In the genomic region with DNA sequence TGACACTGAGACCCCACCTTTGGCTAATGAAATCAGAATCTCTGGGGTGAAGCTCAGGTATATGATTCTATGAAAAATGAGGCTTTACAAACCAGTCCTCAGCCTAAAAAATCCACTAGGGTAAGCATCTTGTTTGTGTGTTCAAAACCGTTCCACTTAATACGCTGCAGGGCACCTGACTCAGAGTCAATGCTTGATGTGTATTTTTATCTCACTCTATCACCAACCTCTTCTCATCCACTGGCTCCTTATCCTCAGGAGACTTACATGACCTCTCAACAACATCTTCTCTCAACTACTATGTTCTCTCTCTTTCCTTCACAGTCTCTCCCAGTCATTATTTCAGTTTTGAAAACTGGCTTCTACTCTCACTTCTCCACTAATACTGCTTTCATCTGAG, we compare ENCODE assay signal across 16 cellular contexts.
A peak's percentile ranks its signal among the peaks of the same experiment; 100 is the strongest.
DNase-seq lines count a peak whose midpoint lies in the region; ATAC-seq and TF ChIP-seq lines count a peak whose summit lies in the region.
"Had no signal": no experiment of that assay in that cellular context is flagged by ENCODE, and none has a peak within 500 bp of the region (broad histone marks: within the 10 kb centered on the region; RNA-seq: fewer than 3 reads in every experiment).

No MANE protein-coding gene starts in this region.

- ATAC-seq in Right ventricle myocardium superior (ENCODE audit: poor library complexity) (peak; percentile 75), foreskin keratinocyte (no peak)
- no peak for ATAC-seq in stimulated activated naive CD8-positive, alpha-beta T cell treated with anti-CD3 and anti-CD28 coated beads, Interleukin-15, Interleukin-2, amounts not matched to agents 100 U/mL and 50 U/mL, for 24 hours

- H3K27me3 ChIP-seq in right atrium auricular region (no peaks in the 10 kb centered on the region), cardiac muscle cell (no peaks in the 10 kb centered on the region), left ventricle myocardium inferior (ENCODE audit: low read depth) (no peaks in the 10 kb centered on the region), foreskin keratinocyte (peaks cover 3% of the 10 kb centered on the region)

- DNase-seq in Right ventricle myocardium superior: no peak
- DNase-seq in right atrium auricular region (ENCODE audit: low spot score): no peak
- no peak for DNase-seq in cardiac muscle cell (ENCODE audit: low read depth in 1 of 2, low spot score in 1 of 2)
- DNase-seq in left ventricle myocardium inferior: no peak
- no peak for DNase-seq in foreskin keratinocyte
- DNase-seq in stimulated activated naive CD8-positive, alpha-beta T cell treated with anti-CD3 and anti-CD28 coated beads, Interleukin-15, Interleukin-2, amounts not matched to agents 100 U/mL and 50 U/mL, for 24 hours: no peak
- DNase-seq in 8988T: no peak
- DNase-seq: C1 segment of cervical spinal cord; Calu3; CD4-positive, alpha-beta memory T cell; COR-L47; DMS53; DMS79 treated with DMSO at 0.1 percent for 48 hours; GF-D8; GOT3 had no signal

- H3K27ac ChIP-seq in right atrium auricular region: peak overlapping the region in 1 of 2 donors; percentile 78
- H3K27ac ChIP-seq in cardiac muscle cell: peak overlapping the region; percentile 40
- peak overlapping the region; percentile 17 for H3K27ac ChIP-seq in left ventricle myocardium inferior (replicated peaks)
- no peak overlapping the region for H3K27ac ChIP-seq in foreskin keratinocyte

- no peak overlapping the region for H3K4me3 ChIP-seq in right atrium auricular region
- H3K4me3 ChIP-seq in cardiac muscle cell: no peak overlapping the region
- H3K4me3 ChIP-seq in left ventricle myocardium inferior: peak overlapping the region; percentile 17
- H3K4me3 ChIP-seq: HAP-1 had no signal

- H3K36me3 ChIP-seq in right atrium auricular region (no peaks in the 10 kb centered on the region), cardiac muscle cell (no peaks in the 10 kb centered on the region), left ventricle myocardium inferior (no peaks in the 10 kb centered on the region)
- H3K36me3 ChIP-seq: HAP-1 had no signal

- no peak for TF ChIP-seq CTCF in right atrium auricular region (IDR thresholded peaks at IDR 0.05)
- no peak for TF ChIP-seq CTCF in cardiac muscle cell (IDR thresholded peaks at IDR 0.05; ENCODE audit: low read depth, low read length)
- TF ChIP-seq CTCF in left ventricle myocardium inferior (IDR thresholded peaks at IDR 0.05; ENCODE audit: borderline replicate concordance): no peak
- no peak for TF ChIP-seq CTCF in foreskin keratinocyte (conservative IDR thresholded peaks at IDR 0.05)

- intact Hi-C loops in Right ventricle myocardium superior (cut with DNase I) (no loop called here), left ventricle myocardium inferior (cut with micrococcal nuclease) (no loop called here)

- H3K4me1 ChIP-seq in right atrium auricular region: no peaks in the 10 kb centered on the region
- H3K4me1 ChIP-seq in cardiac muscle cell (ENCODE audit: low read depth): peaks cover 49% of the 10 kb centered on the region
- peaks cover 9% of the 10 kb centered on the region for H3K4me1 ChIP-seq in left ventricle myocardium inferior
- H3K4me1 ChIP-seq in foreskin keratinocyte: no peaks in the 10 kb centered on the region

- H3K9me3 ChIP-seq in right atrium auricular region (no peaks in the 10 kb centered on the region), cardiac muscle cell (ENCODE audit: low read depth) (no peaks in the 10 kb centered on the region), left ventricle myocardium inferior (replicated peaks) (no peaks in the 10 kb centered on the region)
- H3K9me3 ChIP-seq: HAP-1 had no signal
